Comparison of ENCODE assay signal across 1 cellular context in genomic region chr18:7090771-7091170, GRCh38.
TF ChIP-seq lines count a peak whose summit lies in the region.

No MANE protein-coding gene starts in this region.

TF ChIP-seq in IMR-90, 13 proteins besides CTCF, POLR2A, EP300 and RAD21:
- no peak for TF ChIP-seq RCOR1 (IDR thresholded peaks at IDR 0.05; ENCODE audit: insufficient replicate concordance, low read length)
- TF ChIP-seq NFE2L2 (IDR thresholded peaks at IDR 0.05; ENCODE audit: low read depth, low read length) = no peak
- TF ChIP-seq RFX5 (IDR thresholded peaks at IDR 0.05; ENCODE audit: low read depth, low read length) = no peak
- TF ChIP-seq MXI1 (IDR thresholded peaks at IDR 0.05; ENCODE audit: borderline replicate concordance, low read depth, low read length) = no peak
- TF ChIP-seq CEBPB (IDR thresholded peaks at IDR 0.05; ENCODE audit: low read depth, low read length) = no peak
